ENCODE assay signal across 1 cellular context in the genomic region with DNA sequence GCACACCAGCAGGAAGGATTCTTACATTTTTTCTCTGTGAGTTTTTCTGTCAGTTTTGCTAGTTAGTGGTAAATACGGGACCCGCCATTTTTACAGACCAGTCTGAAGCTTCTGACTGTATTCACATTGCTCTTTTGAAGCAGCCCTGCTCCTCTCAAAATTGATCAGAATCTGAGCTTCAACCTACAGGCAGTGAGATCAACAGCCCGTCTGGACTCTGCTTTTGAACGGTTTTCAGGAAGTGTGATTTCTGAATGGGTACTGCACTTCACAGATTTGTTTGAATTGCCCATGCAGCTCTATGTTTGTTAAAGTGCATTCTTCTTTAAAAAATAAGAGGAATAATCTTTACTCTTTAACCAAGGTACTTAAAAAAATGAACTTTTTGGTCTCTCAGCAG.
TF ChIP-seq lines count a peak whose summit lies in the region.

No MANE protein-coding gene starts in this region.

TF ChIP-seq in K562, 482 proteins besides CTCF, POLR2A, EP300 and RAD21:
- TF ChIP-seq POLR2G (IDR thresholded peaks at IDR 0.05; ENCODE audit: low read depth, low read length) (0 out of 2 replicates have a peak, but pooled peaks have one; percentile 10), NUFIP1 (IDR thresholded peaks at IDR 0.05; ENCODE audit: partially characterized antibody) (no peak), RREB1 (CRISPR knock-in tag; IDR thresholded peaks at IDR 0.05) (no peak), ZBTB2 (IDR thresholded peaks at IDR 0.05) (no peak), FOXA3 (CRISPR knock-in tag; conservative IDR thresholded peaks at IDR 0.05 in 1 of 2, IDR thresholded peaks at IDR 0.05 in 1 of 2) (no peak), ZNF444 (CRISPR knock-in tag; IDR thresholded peaks at IDR 0.05) (no peak), SPI1 (IDR thresholded peaks at IDR 0.05; ENCODE audit: borderline replicate concordance, low read depth, low read length) (peak; percentile 21; the same call in 1 of the 2 replicates), MTA2 (IDR thresholded peaks at IDR 0.05; ENCODE audit: low read depth) (no peak)
- TF ChIP-seq, protein P1, sequence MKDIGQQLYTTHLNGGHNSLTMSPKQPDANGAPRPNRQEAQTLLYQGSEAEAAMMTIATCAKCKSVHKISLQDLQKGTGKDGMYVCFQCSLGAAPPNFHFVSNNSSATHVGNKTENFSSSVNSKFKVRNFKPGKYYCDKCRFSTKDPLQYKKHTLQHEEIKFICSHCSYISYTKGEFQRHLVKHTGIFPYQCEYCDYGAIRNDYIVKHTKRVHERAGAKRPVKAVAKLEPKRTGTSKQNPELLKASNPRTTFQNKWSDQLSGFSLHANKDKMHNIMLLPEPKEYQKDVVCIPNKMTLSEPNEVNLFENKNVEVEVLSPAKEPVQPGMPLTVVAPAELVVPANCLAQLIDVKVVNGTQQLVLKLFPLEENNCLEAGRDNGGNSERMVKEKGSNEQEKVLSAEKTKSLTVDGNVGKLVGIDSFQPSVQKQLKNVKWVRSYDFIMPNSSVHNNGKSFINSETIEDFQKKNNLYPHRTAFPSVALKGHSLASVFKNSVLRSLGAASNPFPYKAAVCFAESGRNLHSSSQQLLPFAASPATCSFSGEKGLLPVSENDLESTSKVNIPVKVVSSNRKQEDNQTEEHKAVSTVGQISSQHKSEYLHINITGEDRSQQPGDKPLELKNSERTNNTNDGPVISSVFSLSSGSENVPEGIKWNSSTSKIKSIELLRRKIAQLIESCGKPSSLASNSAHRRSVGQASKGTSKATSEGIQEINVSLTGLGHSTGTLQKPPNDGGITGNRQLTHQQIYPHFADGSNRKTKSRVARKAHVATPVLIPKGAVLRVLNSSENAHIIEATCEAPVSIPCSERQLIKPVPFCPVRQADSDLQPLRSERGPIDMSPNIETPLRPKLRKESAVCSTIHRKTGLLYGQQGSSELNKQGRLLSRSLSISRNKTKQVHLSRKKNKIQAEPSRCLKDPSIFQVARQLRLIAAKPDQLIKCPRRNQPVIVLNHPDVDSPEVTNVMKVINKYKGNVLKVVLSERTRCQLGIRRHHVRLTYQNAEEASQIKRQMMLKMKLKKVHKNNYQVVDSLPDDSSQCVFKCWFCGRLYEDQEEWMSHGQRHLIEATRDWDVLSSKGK (CRISPR knock-in tag; IDR thresholded peaks at IDR 0.05): no peak
TF ChIP-seq in K562: peak in this region for 2.
